Comparison of ENCODE assay signal across 9 cellular contexts in the genomic region with DNA sequence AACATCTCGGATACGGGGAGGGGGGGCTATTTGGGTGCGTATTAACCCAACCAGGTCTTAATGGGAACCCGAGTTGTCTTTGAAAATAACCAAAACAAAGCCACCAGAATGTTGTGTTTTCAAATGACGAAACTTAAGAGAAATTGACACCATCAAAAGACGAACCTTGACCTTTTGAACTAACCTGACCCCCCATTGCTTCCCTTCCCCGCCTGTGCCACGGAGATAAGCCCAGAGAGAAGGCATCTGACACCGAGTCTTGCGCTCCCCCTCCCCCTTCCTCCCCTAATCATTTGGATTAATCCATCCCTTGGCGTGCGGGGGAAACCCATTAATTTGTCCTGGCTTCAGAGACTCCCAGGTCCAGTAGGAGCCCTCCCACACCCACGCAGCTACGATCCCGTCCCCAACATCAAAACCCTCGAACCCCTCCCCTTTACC. TPM values are rescaled to one million over a fixed set of nuclear protein-coding genes. Genes with fewer than 3 reads are reported as not detected.
DNase-seq lines count a peak whose midpoint lies in the region; ATAC-seq, FAIRE-seq and TF ChIP-seq lines count a peak whose summit lies in the region.
"Had no signal": no experiment of that assay in that cellular context is flagged by ENCODE, and none has a peak within 500 bp of the region (broad histone marks: within the 10 kb centered on the region; RNA-seq: fewer than 3 reads in every experiment).

No MANE protein-coding gene starts in this region.

- POLR2A ChIA-PET in HepG2 (lab: Yijun Ruan, JAX), result interaction anchor here (0.7 to 8.6 kb wide), 14 partner anchors 14 to 257 kb away, joined by 3 to 127 read pairs (median 5); partner anchors contain the start of genes ANKRD54, GGA1, MICALL1 and NOL12

- no peak for TF ChIP-seq CTCF in left ventricle myocardium inferior (IDR thresholded peaks at IDR 0.05; ENCODE audit: borderline replicate concordance)
- no peak for TF ChIP-seq CTCF in HepG2 (CRISPR knock-in tag; IDR thresholded peaks at IDR 0.05)
- TF ChIP-seq CTCF in vagina (IDR thresholded peaks at IDR 0.05), result no peak

- peak overlapping the region; percentile 76 for H3K4me3 Mint-ChIP-seq in activated naive CD8-positive, alpha-beta T cell

- H3K36me3 ChIP-seq in left ventricle myocardium inferior, result no peaks in the 10 kb centered on the region
- no peaks in the 10 kb centered on the region for H3K36me3 ChIP-seq in HepG2 (replicated peaks in 1 of 2; ENCODE audit: control insufficient read depth in 1 of 2, insufficient read depth in 2 of 2, low read length in 2 of 2)
- no peaks in the 10 kb centered on the region for H3K36me3 ChIP-seq in vagina

- peaks cover 31% of the 10 kb centered on the region for H3K4me1 Mint-ChIP-seq in activated naive CD8-positive, alpha-beta T cell (ENCODE audit: low read depth)

- H3K4me1 ChIP-seq in left ventricle myocardium inferior (peaks cover 56% of the 10 kb centered on the region), HepG2 (ENCODE audit: insufficient read depth, low read length) (peaks cover 23% of the 10 kb centered on the region), vagina (peaks cover 56% of the 10 kb centered on the region)

- TF ChIP-seq EP300 in HepG2 (IDR thresholded peaks at IDR 0.05; ENCODE audit: low read depth in 2 of 2, low read length in 2 of 2) (peak in 1 of 2 experiments; percentile 48; a peak in 2 of 4 replicates), HepG2 (CRISPR knock-in tag; IDR thresholded peaks at IDR 0.05; ENCODE audit: borderline replicate concordance) (peak; percentile 45; the same call in 1 of the 2 replicates)

- H3K27ac Mint-ChIP-seq in activated naive CD8-positive, alpha-beta T cell, result no peak overlapping the region

- BruUV-seq in HepG2 (replicated peaks; lab: Mats Ljungman, UMichigan), result no TSS peak

- H3K4me2 ChIP-seq in HepG2 (ENCODE audit: low read depth, low read length), result peak overlapping the region; percentile 97

- ATAC-seq in Right ventricle myocardium superior (ENCODE audit: poor library complexity), result no peak
- ATAC-seq in HepG2, result no peak
- no peak for ATAC-seq in GM19035 (IDR thresholded peaks at IDR 0.05; ENCODE audit: unreplicated experiment)

- H3K79me2 ChIP-seq in HepG2 (ENCODE audit: insufficient read depth, low read length), result peaks cover 23% of the 10 kb centered on the region

- no peaks in the 10 kb centered on the region for H3K9me3 Mint-ChIP-seq in activated naive CD8-positive, alpha-beta T cell (ENCODE audit: low read depth)

- intact Hi-C loops in left ventricle myocardium inferior (cut with micrococcal nuclease) (no loop called here), Right ventricle myocardium superior (cut with DNase I) (no loop called here), HepG2 (cut with micrococcal nuclease; ENCODE audit: unreplicated experiment) (loop anchor here (2.0 to 10.0 kb wide), 3 partner anchors 20 to 148 kb away; partner anchors contain the start of gene PDXP), vagina (cut with DNase I) (no loop called here)

- no peaks in the 10 kb centered on the region for H3K9me3 ChIP-seq in left ventricle myocardium inferior (replicated peaks)
- H3K9me3 ChIP-seq in HepG2 (ENCODE audit: low read length), result no peaks in the 10 kb centered on the region
- no peaks in the 10 kb centered on the region for H3K9me3 ChIP-seq in vagina

- peaks cover 21% of the 10 kb centered on the region for H3K27me3 Mint-ChIP-seq in activated naive CD8-positive, alpha-beta T cell

- 1% methylated on average over 14 of the region's 16 CpGs for WGBS in HepG2 (ENCODE audit: low lambda C conversion rate)

- no peak overlapping the region for H2AFZ ChIP-seq in HepG2 (ENCODE audit: low read length)

- no peaks in the 10 kb centered on the region for H3K27me3 ChIP-seq in left ventricle myocardium inferior (ENCODE audit: low read depth)
- no peaks in the 10 kb centered on the region; a peak in 1 of 5 replicates for H3K27me3 ChIP-seq in HepG2 (ENCODE audit: control insufficient read depth in 1 of 2, insufficient read depth in 2 of 2, low read length in 2 of 2)
- no peaks in the 10 kb centered on the region for H3K27me3 ChIP-seq in vagina

- DNase-seq in left ventricle myocardium inferior (no peak), Right ventricle myocardium superior (no peak), HepG2 (ENCODE audit: low spot score) (peak; percentile 65), vagina (ENCODE audit: extremely low spot score in 2 of 2) (no peak), 8988T (no peak), retina (no peak)
- DNase-seq: activated CD4-positive, alpha-beta T cell treated with anti-CD3 and anti-CD28 coated beads, Interleukin-2, amount 50 U/mL, for 1 hour had no signal

- H3K27ac ChIP-seq in left ventricle myocardium inferior (replicated peaks) (no peak overlapping the region), HepG2 (ENCODE audit: extremely low read length, insufficient read depth, low read length) (peak overlapping the region; percentile 77), vagina (no peak overlapping the region)

- CTCF ChIA-PET in HepG2 (lab: Yijun Ruan, JAX; ENCODE audit: low intra/inter-chr PET ratio, low total read pairs), result no interaction called here

- peak overlapping the region; percentile 88 for H3K9ac ChIP-seq in HepG2 (ENCODE audit: insufficient read depth, low read depth, low read length)

- FAIRE-seq in HepG2 (lab: Jason Lieb, UNC), result peak; percentile 86

- in situ Hi-C loops in HepG2 (cut with HindIII; ENCODE audit: extremely low pct_ligation_motif_present, low pct_unique_long_range_greater_than_20kb), result no loop called here

- TF ChIP-seq POLR2A in HepG2 (IDR thresholded peaks at IDR 0.05; ENCODE audit: insufficient read depth in 1 of 2, low read depth in 2 of 2, low read length in 2 of 2) (no peak; a peak in 1 of 4 replicates), vagina (IDR thresholded peaks at IDR 0.05) (no peak)

- H3K4me3 ChIP-seq in left ventricle myocardium inferior (peak overlapping the region; percentile 74), HepG2 (replicated peaks in 1 of 3; ENCODE audit: insufficient read depth in 1 of 3, low read depth in 2 of 3, low read length in 3 of 3) (peak overlapping the region; percentile 78 to 95 (median 93)), vagina (peak overlapping the region; percentile 51 to 55)

- peaks cover 29% of the 10 kb centered on the region; the same call in 1 of the 2 replicates for H4K20me1 ChIP-seq in HepG2 (ENCODE audit: insufficient read depth, low read length)

- no peak for TF ChIP-seq RAD21 in HepG2 (CRISPR knock-in tag; IDR thresholded peaks at IDR 0.05)

- no peaks in the 10 kb centered on the region for H3K36me3 Mint-ChIP-seq in activated naive CD8-positive, alpha-beta T cell

RNA-seq across cellular contexts. Expression of gene GCAT, which starts 4.5 kb away (rescaled TPM):
- 42.7 TPM for total RNA-seq in left ventricle myocardium inferior
- 31.0 TPM for total RNA-seq in Right ventricle myocardium superior
- 50.3 and 56.8 TPM in 2 replicates for total RNA-seq in HepG2 (2016; rRNA removed; fragmentation: Illumina TruSeq; extraction: Trizol)
- total RNA-seq in HepG2 (2016; cell fraction: cytosol; rRNA removed; fragmentation: Illumina TruSeq; extraction: Trizol; ENCODE audit: low read depth), result 23.1 and 31.8 TPM in 2 replicates
- total RNA-seq in HepG2 (2016; cell fraction: insoluble cytoplasmic fraction; rRNA removed; fragmentation: Illumina TruSeq; extraction: Trizol), result 52.6 and 58.0 TPM in 2 replicates
- 32.9 and 38.6 TPM in 2 replicates for total RNA-seq in HepG2 (2016; cell fraction: membrane; rRNA removed; fragmentation: Illumina TruSeq; extraction: Trizol)
- total RNA-seq in HepG2 (2016; cell fraction: nucleus; rRNA removed; fragmentation: Illumina TruSeq; extraction: Trizol), result 22.7 and 25.7 TPM in 2 replicates
- polyA plus RNA-seq in HepG2 (2011; rRNA removed), result 24.6 and 28.0 TPM in 2 replicates
- polyA plus RNA-seq in HepG2 (2011; cell fraction: cytosol; rRNA removed), result 15.8 and 37.3 TPM in 2 replicates
- 35.2 and 54.6 TPM in 2 replicates for polyA plus RNA-seq in HepG2 (2011; cell fraction: nucleus; rRNA removed)
- polyA plus RNA-seq in HepG2 (2012), result 10.3 and 20.4 TPM in 2 replicates
- 22.8 and 31.3 TPM in 2 replicates for polyA plus RNA-seq in HepG2 (2016; cell fraction: cytosol; fragmentation: Illumina TruSeq; extraction: Trizol; ENCODE audit: low read depth)
- polyA plus RNA-seq in HepG2 (2016; cell fraction: insoluble cytoplasmic fraction; fragmentation: Illumina TruSeq; extraction: Trizol; ENCODE audit: low read depth), result 55.4 and 57.3 TPM in 2 replicates
- 28.0 and 32.8 TPM in 2 replicates for polyA plus RNA-seq in HepG2 (2016; cell fraction: membrane; fragmentation: Illumina TruSeq; extraction: Trizol; ENCODE audit: low read depth)
- 37.4 and 40.9 TPM in 2 replicates for polyA plus RNA-seq in HepG2 (2016; cell fraction: nucleus; fragmentation: Illumina TruSeq; extraction: Trizol; ENCODE audit: insufficient read depth, low read depth)
- 8.3 and 44.9 TPM in 2 replicates for polyA minus RNA-seq in HepG2 (2011; rRNA and poly(A)+ RNA removed; ENCODE audit: low replicate concordance)
- 21.9 and 27.6 TPM in 2 replicates for polyA minus RNA-seq in HepG2 (2011; cell fraction: cytosol; rRNA and poly(A)+ RNA removed)
- 18.2 TPM in 2 replicates for polyA minus RNA-seq in HepG2 (2011; cell fraction: nucleus; rRNA and poly(A)+ RNA removed)
- 7.6 TPM for total RNA-seq in vagina

RNA-seq across cellular contexts. Expression of gene GALR3, which starts 20.0 kb away (rescaled TPM):
- not detected for total RNA-seq in left ventricle myocardium inferior
- not detected for total RNA-seq in Right ventricle myocardium superior
- not detected in 2 replicates for total RNA-seq in HepG2 (2016; rRNA removed; fragmentation: Illumina TruSeq; extraction: Trizol)
- total RNA-seq in HepG2 (2016; cell fraction: cytosol; rRNA removed; fragmentation: Illumina TruSeq; extraction: Trizol; ENCODE audit: low read depth), result not detected in 2 replicates
- total RNA-seq in HepG2 (2016; cell fraction: insoluble cytoplasmic fraction; rRNA removed; fragmentation: Illumina TruSeq; extraction: Trizol), result 0.15 TPM in 1 of 2 replicates, not detected in the other
- total RNA-seq in HepG2 (2016; cell fraction: membrane; rRNA removed; fragmentation: Illumina TruSeq; extraction: Trizol), result not detected in 2 replicates
- not detected in 2 replicates for total RNA-seq in HepG2 (2016; cell fraction: nucleus; rRNA removed; fragmentation: Illumina TruSeq; extraction: Trizol)
- polyA plus RNA-seq in HepG2 (2011; rRNA removed), result 0.05 and 0.13 TPM in 2 replicates
- 0.06 and 0.12 TPM in 2 replicates for polyA plus RNA-seq in HepG2 (2011; cell fraction: cytosol; rRNA removed)
- polyA plus RNA-seq in HepG2 (2011; cell fraction: nucleus; rRNA removed), result 1.1 and 1.7 TPM in 2 replicates
- polyA plus RNA-seq in HepG2 (2012), result not detected in 2 replicates
- polyA plus RNA-seq in HepG2 (2016; cell fraction: cytosol; fragmentation: Illumina TruSeq; extraction: Trizol; ENCODE audit: low read depth), result 0.11 TPM in 1 of 2 replicates, not detected in the other
- not detected in 2 replicates for polyA plus RNA-seq in HepG2 (2016; cell fraction: insoluble cytoplasmic fraction; fragmentation: Illumina TruSeq; extraction: Trizol; ENCODE audit: low read depth)
- polyA plus RNA-seq in HepG2 (2016; cell fraction: membrane; fragmentation: Illumina TruSeq; extraction: Trizol; ENCODE audit: low read depth), result not detected in 2 replicates
- not detected in 2 replicates for polyA plus RNA-seq in HepG2 (2016; cell fraction: nucleus; fragmentation: Illumina TruSeq; extraction: Trizol; ENCODE audit: insufficient read depth, low read depth)
- 1.8 TPM in 1 of 2 replicates, not detected in the other for polyA minus RNA-seq in HepG2 (2011; rRNA and poly(A)+ RNA removed; ENCODE audit: low replicate concordance)
- not detected in 2 replicates for polyA minus RNA-seq in HepG2 (2011; cell fraction: cytosol; rRNA and poly(A)+ RNA removed)
- polyA minus RNA-seq in HepG2 (2011; cell fraction: nucleus; rRNA and poly(A)+ RNA removed), result 0.77 TPM in 1 of 2 replicates, not detected in the other
- total RNA-seq in vagina, result not detected

RNA-seq across cellular contexts. Expression of gene ANKRD54, which starts 40.9 kb away (rescaled TPM):
- total RNA-seq in left ventricle myocardium inferior (19.4 TPM), Right ventricle myocardium superior (17.1 TPM), HepG2 (2016; rRNA removed; fragmentation: Illumina TruSeq; extraction: Trizol) (31.9 and 33.6 TPM in 2 replicates), vagina (56.7 TPM)
- 14.6 and 15.2 TPM in 2 replicates for total RNA-seq in HepG2 (2016; cell fraction: cytosol; rRNA removed; fragmentation: Illumina TruSeq; extraction: Trizol; ENCODE audit: low read depth)
- 27.3 and 32.7 TPM in 2 replicates for total RNA-seq in HepG2 (2016; cell fraction: insoluble cytoplasmic fraction; rRNA removed; fragmentation: Illumina TruSeq; extraction: Trizol)
- total RNA-seq in HepG2 (2016; cell fraction: membrane; rRNA removed; fragmentation: Illumina TruSeq; extraction: Trizol), result 29.4 and 34.6 TPM in 2 replicates
- total RNA-seq in HepG2 (2016; cell fraction: nucleus; rRNA removed; fragmentation: Illumina TruSeq; extraction: Trizol), result 20.7 and 24.5 TPM in 2 replicates
- polyA plus RNA-seq in HepG2 (2011; rRNA removed), result 28.5 and 33.1 TPM in 2 replicates
- 17.8 and 30.6 TPM in 2 replicates for polyA plus RNA-seq in HepG2 (2011; cell fraction: cytosol; rRNA removed)
- polyA plus RNA-seq in HepG2 (2011; cell fraction: nucleus; rRNA removed), result 64.2 and 84.7 TPM in 2 replicates
- polyA plus RNA-seq in HepG2 (2012), result 14.5 and 14.8 TPM in 2 replicates
- 12.7 and 16.5 TPM in 2 replicates for polyA plus RNA-seq in HepG2 (2016; cell fraction: cytosol; fragmentation: Illumina TruSeq; extraction: Trizol; ENCODE audit: low read depth)
- polyA plus RNA-seq in HepG2 (2016; cell fraction: insoluble cytoplasmic fraction; fragmentation: Illumina TruSeq; extraction: Trizol; ENCODE audit: low read depth), result 32.6 and 37.8 TPM in 2 replicates
- polyA plus RNA-seq in HepG2 (2016; cell fraction: membrane; fragmentation: Illumina TruSeq; extraction: Trizol; ENCODE audit: low read depth), result 25.4 and 26.8 TPM in 2 replicates
- 46.2 and 51.6 TPM in 2 replicates for polyA plus RNA-seq in HepG2 (2016; cell fraction: nucleus; fragmentation: Illumina TruSeq; extraction: Trizol; ENCODE audit: insufficient read depth, low read depth)
- 44.8 and 54.2 TPM in 2 replicates for polyA minus RNA-seq in HepG2 (2011; rRNA and poly(A)+ RNA removed; ENCODE audit: low replicate concordance)
- 12.0 and 15.7 TPM in 2 replicates for polyA minus RNA-seq in HepG2 (2011; cell fraction: cytosol; rRNA and poly(A)+ RNA removed)
- 13.5 and 14.0 TPM in 2 replicates for polyA minus RNA-seq in HepG2 (2011; cell fraction: nucleus; rRNA and poly(A)+ RNA removed)

RNA-seq across cellular contexts. Expression of gene EIF3L, which starts 46.0 kb away (rescaled TPM):
- 379 TPM for total RNA-seq in left ventricle myocardium inferior
- total RNA-seq in Right ventricle myocardium superior, result 326 TPM
- total RNA-seq in HepG2 (2016; rRNA removed; fragmentation: Illumina TruSeq; extraction: Trizol), result 514 and 695 TPM in 2 replicates
- total RNA-seq in HepG2 (2016; cell fraction: cytosol; rRNA removed; fragmentation: Illumina TruSeq; extraction: Trizol; ENCODE audit: low read depth), result 243 and 303 TPM in 2 replicates
- total RNA-seq in HepG2 (2016; cell fraction: insoluble cytoplasmic fraction; rRNA removed; fragmentation: Illumina TruSeq; extraction: Trizol), result 490 and 695 TPM in 2 replicates
- 762 and 870 TPM in 2 replicates for total RNA-seq in HepG2 (2016; cell fraction: membrane; rRNA removed; fragmentation: Illumina TruSeq; extraction: Trizol)
- total RNA-seq in HepG2 (2016; cell fraction: nucleus; rRNA removed; fragmentation: Illumina TruSeq; extraction: Trizol), result 260 and 289 TPM in 2 replicates
- polyA plus RNA-seq in HepG2 (2011; rRNA removed), result 731 and 793 TPM in 2 replicates
- polyA plus RNA-seq in HepG2 (2011; cell fraction: cytosol; rRNA removed), result 709 and 837 TPM in 2 replicates
- polyA plus RNA-seq in HepG2 (2011; cell fraction: nucleus; rRNA removed), result 198 TPM in 2 replicates
- polyA plus RNA-seq in HepG2 (2012), result 793 and 993 TPM in 2 replicates
- 256 and 328 TPM in 2 replicates for polyA plus RNA-seq in HepG2 (2016; cell fraction: cytosol; fragmentation: Illumina TruSeq; extraction: Trizol; ENCODE audit: low read depth)
- 558 and 645 TPM in 2 replicates for polyA plus RNA-seq in HepG2 (2016; cell fraction: insoluble cytoplasmic fraction; fragmentation: Illumina TruSeq; extraction: Trizol; ENCODE audit: low read depth)
- polyA plus RNA-seq in HepG2 (2016; cell fraction: membrane; fragmentation: Illumina TruSeq; extraction: Trizol; ENCODE audit: low read depth), result 640 and 832 TPM in 2 replicates
- polyA plus RNA-seq in HepG2 (2016; cell fraction: nucleus; fragmentation: Illumina TruSeq; extraction: Trizol; ENCODE audit: insufficient read depth, low read depth), result 328 and 345 TPM in 2 replicates
- polyA minus RNA-seq in HepG2 (2011; rRNA and poly(A)+ RNA removed; ENCODE audit: low replicate concordance), result 689 and 781 TPM in 2 replicates
- 221 and 268 TPM in 2 replicates for polyA minus RNA-seq in HepG2 (2011; cell fraction: cytosol; rRNA and poly(A)+ RNA removed)
- 133 and 175 TPM in 2 replicates for polyA minus RNA-seq in HepG2 (2011; cell fraction: nucleus; rRNA and poly(A)+ RNA removed)
- 338 TPM for total RNA-seq in vagina
